1 cellular context compared by ENCODE assay signal in genomic region chr1:204213668-204214662, GRCh38.
TF ChIP-seq lines count a peak whose summit lies in the region.

TSS of gene GOLT1A (minus strand) at chr1:204213988. CDS start at chr1:204213906, 82 bp downstream.

TF ChIP-seq in HCT116, 20 proteins besides CTCF, POLR2A, EP300 and RAD21:
- TF ChIP-seq EGR1 (IDR thresholded peaks at IDR 0.05; ENCODE audit: low read depth) = peak; percentile 98
- TF ChIP-seq YY1 (IDR thresholded peaks at IDR 0.05; ENCODE audit: extremely low read depth, insufficient replicate concordance, low read depth, low read length) = peak; percentile 51
- TF ChIP-seq ATF3 (IDR thresholded peaks at IDR 0.05) = no peak
- peak; percentile 99 for TF ChIP-seq MAX (IDR thresholded peaks at IDR 0.05)
- peak; percentile 94 for TF ChIP-seq CBX3 (IDR thresholded peaks at IDR 0.05; ENCODE audit: low read depth)
- peak; percentile 83 for TF ChIP-seq ZBTB33 (IDR thresholded peaks at IDR 0.05; ENCODE audit: extremely low read depth, insufficient replicate concordance, low read length)
- TF ChIP-seq CEBPB (IDR thresholded peaks at IDR 0.05; ENCODE audit: low read depth) = peak; percentile 95
- TF ChIP-seq SRF (IDR thresholded peaks at IDR 0.05; ENCODE audit: low read depth) = no peak
- peak; percentile 74 for TF ChIP-seq SP1 (IDR thresholded peaks at IDR 0.05; ENCODE audit: low read depth)
- TF ChIP-seq TCF7L2 (IDR thresholded peaks at IDR 0.05; ENCODE audit: borderline replicate concordance, extremely low read depth, insufficient read depth, insufficient read length) = no peak
- peak; percentile 76 for TF ChIP-seq POLR2AphosphoS5 (IDR thresholded peaks at IDR 0.05; ENCODE audit: low read depth, low read length)
